In the genomic region with DNA sequence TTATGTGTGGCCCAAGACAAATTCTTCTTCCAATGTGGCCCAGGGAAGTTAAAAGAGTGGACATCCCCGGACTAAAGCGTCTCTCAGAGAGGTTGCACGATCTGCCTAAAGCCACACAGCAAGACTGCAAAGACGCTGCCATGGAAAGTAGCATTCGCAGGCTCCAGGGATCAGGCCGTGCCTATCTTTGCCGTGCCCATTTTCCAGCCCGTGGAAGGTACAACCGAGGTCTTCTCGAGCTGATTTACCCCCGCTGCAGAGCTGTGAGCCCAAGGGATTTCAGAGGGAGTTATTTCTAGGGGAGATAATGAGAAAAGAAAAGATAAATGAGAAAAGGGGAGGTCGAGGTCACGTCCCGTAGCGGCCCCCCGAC, we compare ENCODE assay signal across 8 cellular contexts. TPM values are rescaled to one million over a fixed set of nuclear protein-coding genes. Genes with fewer than 3 reads are reported as not detected.
A peak's percentile ranks its signal among the peaks of the same experiment; 100 is the strongest.
DNase-seq lines count a peak whose midpoint lies in the region; ATAC-seq and TF ChIP-seq lines count a peak whose summit lies in the region.

No MANE protein-coding gene starts in this region.

- 30% methylated on average over 15 of the region's 16 CpGs for WGBS in right lobe of liver (ENCODE audit: insufficient coverage, low coverage, low lambda C conversion rate, missing lambda C conversion rate)

- no peak for ATAC-seq in activated T-cell treated with anti-CD3 and anti-CD28 coated beads, Interleukin-2, amount 50 U/mL, for 4 hours
- ATAC-seq in right lobe of liver (no peak), HG03521 (IDR thresholded peaks at IDR 0.05; ENCODE audit: unreplicated experiment) (no peak), GM18909 (IDR thresholded peaks at IDR 0.05; ENCODE audit: poor library complexity, unreplicated experiment) (no peak)

- peak overlapping the region; percentile 58 for H3K4me3 ChIP-seq in astrocyte of the cerebellum (ENCODE audit: low read depth, low read length)
- H3K4me3 ChIP-seq in right lobe of liver, result peak overlapping the region; percentile 53 to 63 (median 53)
- peak overlapping the region; percentile 40 to 57 for H3K4me3 ChIP-seq in tibial artery

- in situ Hi-C loops in astrocyte of the cerebellum (cut with HindIII; ENCODE audit: low sequenced_read_pairs), result no loop called here

- no peaks in the 10 kb centered on the region for H3K27me3 Mint-ChIP-seq in activated T-cell treated with anti-CD3 and anti-CD28 coated beads, Interleukin-2, amount 50 U/mL, for 4 hours (ENCODE audit: low read depth)

- TF ChIP-seq POLR2A in right lobe of liver (IDR thresholded peaks at IDR 0.05), result no peak

- peaks cover 17% of the 10 kb centered on the region for H3K4me1 Mint-ChIP-seq in activated T-cell treated with anti-CD3 and anti-CD28 coated beads, Interleukin-2, amount 50 U/mL, for 4 hours (ENCODE audit: low read depth)

- DNase-seq in activated T-cell treated with anti-CD3 and anti-CD28 coated beads, Interleukin-2, amount 50 U/mL, for 4 hours, result no peak
- DNase-seq in activated T-cell treated with anti-CD3 and anti-CD28 coated beads, Interleukin-2, amount 50 U/mL, for 1 hour, result no peak
- DNase-seq in astrocyte of the cerebellum (ENCODE audit: low read depth) (no peak), right lobe of liver (no peak), tibial artery (no peak), mucosa of gallbladder (ENCODE audit: low spot score) (no peak)

- H3K4me1 ChIP-seq in right lobe of liver, result peaks cover 0 to 14% (median 3%) of the 10 kb centered on the region in 4 donors
- peaks cover 0 to 34% (median 19%) of the 10 kb centered on the region in 4 donors for H3K4me1 ChIP-seq in tibial artery

- intact Hi-C loops in right lobe of liver (cut with DNase I) (no loop called here), tibial artery (cut with DNase I; ENCODE audit: low total_unique reads) (loop anchor here (5.0 kb wide), 1 partner anchor 210 kb away; a partner anchor contains a TSS)

- H3K27ac ChIP-seq in right lobe of liver (peak overlapping the region in 1 of 3 donors; percentile 18), tibial artery (no peak overlapping the region)

- no peaks in the 10 kb centered on the region for H3K27me3 ChIP-seq in right lobe of liver
- peaks cover 0 to 7% of the 10 kb centered on the region in 2 donors for H3K27me3 ChIP-seq in tibial artery

- H3K9me3 ChIP-seq in right lobe of liver (no peaks in the 10 kb centered on the region), tibial artery (no peaks in the 10 kb centered on the region)

- H3K36me3 ChIP-seq in right lobe of liver (no peaks in the 10 kb centered on the region), tibial artery (no peaks in the 10 kb centered on the region)

- H3K36me3 Mint-ChIP-seq in activated T-cell treated with anti-CD3 and anti-CD28 coated beads, Interleukin-2, amount 50 U/mL, for 4 hours (ENCODE audit: insufficient read depth), result no peaks in the 10 kb centered on the region

- H3K9me3 Mint-ChIP-seq in activated T-cell treated with anti-CD3 and anti-CD28 coated beads, Interleukin-2, amount 50 U/mL, for 4 hours, result no peaks in the 10 kb centered on the region

- peak overlapping the region; percentile 81 for H3K4me3 Mint-ChIP-seq in activated T-cell treated with anti-CD3 and anti-CD28 coated beads, Interleukin-2, amount 50 U/mL, for 4 hours

- no peak for TF ChIP-seq CTCF in astrocyte of the cerebellum (IDR thresholded peaks at IDR 0.05; ENCODE audit: low read depth, low read length, missing control alignments)
- no peak for TF ChIP-seq CTCF in right lobe of liver (IDR thresholded peaks at IDR 0.05)
- TF ChIP-seq CTCF in tibial artery (IDR thresholded peaks at IDR 0.05), result no peak

RNA-seq across cellular contexts. Expression of a gene that starts 1.0 kb away (rescaled TPM):
- total RNA-seq in activated T-cell treated with anti-CD3 and anti-CD28 coated beads, Interleukin-2, amount 50 U/mL, for 4 hours, result under 1 TPM; 0.11 to 0.33 (median 0.18) TPM
- total RNA-seq in right lobe of liver, result under 1 TPM; 0.06 to 0.74 (median 0.32) TPM
- total RNA-seq in mucosa of gallbladder, result 1.2 TPM

RNA-seq across cellular contexts. Expression of a gene that starts 3.7 kb away (rescaled TPM):
- 10 to 100 TPM; 65.4 to 81.9 (median 81.5) TPM for total RNA-seq in activated T-cell treated with anti-CD3 and anti-CD28 coated beads, Interleukin-2, amount 50 U/mL, for 4 hours
- 10 to 100 TPM; 12.5 to 20.5 (median 17.0) TPM for total RNA-seq in right lobe of liver
- total RNA-seq in mucosa of gallbladder, result 78.2 TPM

RNA-seq across cellular contexts. Expression of a gene that starts 18.7 kb away (rescaled TPM):
- under 1 TPM; 0.26 to 0.46 (median 0.41) TPM for total RNA-seq in activated T-cell treated with anti-CD3 and anti-CD28 coated beads, Interleukin-2, amount 50 U/mL, for 4 hours
- total RNA-seq in right lobe of liver (not detected), mucosa of gallbladder (1.2 TPM)

RNA-seq across cellular contexts. Expression of a gene that starts 46.4 kb away (rescaled TPM):
- 10 to 100 TPM; 36.3 to 42.6 (median 37.4) TPM for total RNA-seq in activated T-cell treated with anti-CD3 and anti-CD28 coated beads, Interleukin-2, amount 50 U/mL, for 4 hours
- total RNA-seq in right lobe of liver (10 to 100 TPM in 5 of 6 experiments, 1 to 10 TPM in 1; 9.8 to 26.8 (median 13.2) TPM), mucosa of gallbladder (36.3 TPM)

RNA-seq across cellular contexts. Expression of a gene that starts 53.1 kb away (rescaled TPM):
- total RNA-seq in activated T-cell treated with anti-CD3 and anti-CD28 coated beads, Interleukin-2, amount 50 U/mL, for 4 hours, result 10 to 100 TPM; 82.4 to 87.2 (median 84.4) TPM
- total RNA-seq in right lobe of liver, result 10 to 100 TPM; 17.1 to 25.1 (median 20.7) TPM
- 40.5 TPM for total RNA-seq in mucosa of gallbladder
